1 cellular context compared by ENCODE assay signal in the genomic region with DNA sequence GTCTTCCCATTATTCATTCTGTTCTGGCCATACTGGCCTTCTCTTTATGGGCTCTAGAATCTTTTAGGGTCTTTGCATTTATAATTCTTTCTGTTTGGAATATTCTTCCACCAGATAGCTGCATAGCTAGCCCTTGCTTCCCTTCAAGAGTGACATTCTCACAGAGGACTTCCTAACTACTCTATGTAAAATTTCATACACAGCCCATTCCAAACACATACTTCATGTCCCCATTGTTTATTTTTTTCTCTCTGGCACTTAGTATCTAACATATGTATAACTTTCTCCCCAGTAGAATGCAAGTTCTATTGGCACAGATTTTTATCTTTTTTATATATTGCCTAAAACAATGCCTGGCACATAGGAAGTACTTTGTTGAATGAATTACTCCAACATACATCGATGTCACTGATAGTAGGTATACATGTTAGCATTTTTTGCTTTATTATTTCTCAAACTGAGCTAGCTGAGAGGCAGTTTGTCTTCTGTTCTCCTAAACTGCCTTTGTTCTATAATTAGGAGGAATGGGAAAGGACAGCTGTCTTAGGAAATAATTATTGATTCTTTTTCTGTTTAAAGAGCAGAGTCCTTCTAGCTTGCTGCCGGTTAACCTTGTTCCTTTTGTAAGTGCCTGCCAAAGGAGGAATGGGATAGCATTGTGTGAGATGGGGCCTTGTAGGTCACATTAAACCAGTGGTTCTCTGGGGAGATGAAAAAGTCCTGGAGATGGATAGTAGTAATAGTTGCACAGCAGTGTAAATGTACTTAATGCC.
A peak's percentile ranks its signal among the peaks of the same experiment; 100 is the strongest.
TF ChIP-seq lines count a peak whose summit lies in the region.

No MANE protein-coding gene starts in this region.

TF ChIP-seq in HepG2, 621 proteins besides CTCF, POLR2A, EP300 and RAD21 (continued from another document):
- TF ChIP-seq, protein P1, sequence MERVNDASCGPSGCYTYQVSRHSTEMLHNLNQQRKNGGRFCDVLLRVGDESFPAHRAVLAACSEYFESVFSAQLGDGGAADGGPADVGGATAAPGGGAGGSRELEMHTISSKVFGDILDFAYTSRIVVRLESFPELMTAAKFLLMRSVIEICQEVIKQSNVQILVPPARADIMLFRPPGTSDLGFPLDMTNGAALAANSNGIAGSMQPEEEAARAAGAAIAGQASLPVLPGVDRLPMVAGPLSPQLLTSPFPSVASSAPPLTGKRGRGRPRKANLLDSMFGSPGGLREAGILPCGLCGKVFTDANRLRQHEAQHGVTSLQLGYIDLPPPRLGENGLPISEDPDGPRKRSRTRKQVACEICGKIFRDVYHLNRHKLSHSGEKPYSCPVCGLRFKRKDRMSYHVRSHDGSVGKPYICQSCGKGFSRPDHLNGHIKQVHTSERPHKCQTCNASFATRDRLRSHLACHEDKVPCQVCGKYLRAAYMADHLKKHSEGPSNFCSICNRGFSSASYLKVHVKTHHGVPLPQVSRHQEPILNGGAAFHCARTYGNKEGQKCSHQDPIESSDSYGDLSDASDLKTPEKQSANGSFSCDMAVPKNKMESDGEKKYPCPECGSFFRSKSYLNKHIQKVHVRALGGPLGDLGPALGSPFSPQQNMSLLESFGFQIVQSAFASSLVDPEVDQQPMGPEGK (CRISPR knock-in tag; IDR thresholded peaks at IDR 0.05) = peak; percentile 35; the same call in 1 of the 2 replicates
- peak; percentile 33; the same call in 1 of the 2 replicates for TF ChIP-seq SIX1 (CRISPR knock-in tag; IDR thresholded peaks at IDR 0.05; ENCODE audit: borderline replicate concordance)
- peak; percentile 55; the same call in 1 of the 2 replicates for TF ChIP-seq HDAC1 (CRISPR knock-in tag; IDR thresholded peaks at IDR 0.05)
- no peak for TF ChIP-seq FOXP1 (IDR thresholded peaks at IDR 0.05)
- TF ChIP-seq FOXP1 (CRISPR knock-in tag; IDR thresholded peaks at IDR 0.05) = peak; percentile 32; the same call in 1 of the 2 replicates
- TF ChIP-seq, protein P2, sequence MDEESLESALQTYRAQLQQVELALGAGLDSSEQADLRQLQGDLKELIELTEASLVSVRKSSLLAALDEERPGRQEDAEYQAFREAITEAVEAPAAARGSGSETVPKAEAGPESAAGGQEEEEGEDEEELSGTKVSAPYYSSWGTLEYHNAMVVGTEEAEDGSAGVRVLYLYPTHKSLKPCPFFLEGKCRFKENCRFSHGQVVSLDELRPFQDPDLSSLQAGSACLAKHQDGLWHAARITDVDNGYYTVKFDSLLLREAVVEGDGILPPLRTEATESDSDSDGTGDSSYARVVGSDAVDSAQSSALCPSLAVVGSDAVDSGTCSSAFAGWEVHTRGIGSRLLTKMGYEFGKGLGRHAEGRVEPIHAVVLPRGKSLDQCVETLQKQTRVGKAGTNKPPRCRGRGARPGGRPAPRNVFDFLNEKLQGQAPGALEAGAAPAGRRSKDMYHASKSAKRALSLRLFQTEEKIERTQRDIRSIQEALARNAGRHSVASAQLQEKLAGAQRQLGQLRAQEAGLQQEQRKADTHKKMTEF (CRISPR knock-in tag; IDR thresholded peaks at IDR 0.05) = peak; percentile 50; the same call in 1 of the 2 replicates
- peak; percentile 60; the same call in 1 of the 2 replicates for TF ChIP-seq CREM (IDR thresholded peaks at IDR 0.05)
- TF ChIP-seq CREM (CRISPR knock-in tag; IDR thresholded peaks at IDR 0.05) = no peak
- TF ChIP-seq FOXA3 (CRISPR knock-in tag; IDR thresholded peaks at IDR 0.05) = peak; percentile 68
- peak; percentile 74 for TF ChIP-seq MED1 (CRISPR knock-in tag; IDR thresholded peaks at IDR 0.05)
- no peak for TF ChIP-seq HNRNPUL1 (IDR thresholded peaks at IDR 0.05; ENCODE audit: low read depth, low read length)
- peak; percentile 23; the same call in 1 of the 2 replicates for TF ChIP-seq ZNF629 (CRISPR knock-in tag; conservative IDR thresholded peaks at IDR 0.05)
